ENCODE assay signal across 9 cellular contexts in the genomic region with DNA sequence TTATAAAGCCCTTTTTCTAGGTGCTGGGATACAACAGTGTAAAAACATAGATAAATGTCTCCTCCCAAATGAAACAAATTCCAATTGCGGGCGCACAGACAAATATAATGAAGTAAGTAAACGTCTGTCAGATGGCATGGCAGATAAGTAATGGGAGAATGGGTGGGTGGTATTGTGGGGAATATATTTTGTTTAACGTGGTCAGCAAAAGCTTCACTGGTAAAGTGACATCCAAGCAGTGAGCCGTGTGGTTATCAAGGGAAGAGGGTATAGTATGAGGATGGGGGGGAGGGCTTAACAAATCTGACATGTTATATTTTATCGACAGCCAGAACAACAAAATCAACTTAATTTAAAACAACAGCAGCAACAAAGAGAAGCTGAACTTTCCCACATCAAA.
A peak's percentile ranks its signal among the peaks of the same experiment; 100 is the strongest.
DNase-seq lines count a peak whose midpoint lies in the region; ATAC-seq and TF ChIP-seq lines count a peak whose summit lies in the region.
"Had no signal": no experiment of that assay in that cellular context is flagged by ENCODE, and none has a peak within 500 bp of the region (broad histone marks: within the 10 kb centered on the region; RNA-seq: fewer than 3 reads in every experiment).

No MANE protein-coding gene starts in this region.

- no peak for ATAC-seq in HG03565 (IDR thresholded peaks at IDR 0.05; ENCODE audit: unreplicated experiment)
- ATAC-seq in GM19395 (IDR thresholded peaks at IDR 0.05; ENCODE audit: unreplicated experiment): no peak

- peak; percentile 39 for DNase-seq in NCI-H2171 treated with DMSO at 0.1 percent for 48 hours (lab: John Stamatoyannopoulos, UW)
- no peak for DNase-seq in NCI-H2171 (lab: John Stamatoyannopoulos, UW)
- DNase-seq in OCI-M1 (lab: John Stamatoyannopoulos, UW): peak; percentile 72
- DNase-seq in coronary artery (ENCODE audit: low spot score): no peak
- DNase-seq in retinal pigment epithelial cell (ENCODE audit: low read depth): no peak
- DNase-seq in effector CD4-positive, alpha-beta T cell: no peak
- DNase-seq: stimulated activated CD4-positive, alpha-beta T cell treated with anti-CD3 and anti-CD28 coated beads, Interleukin-15, amount 100 ng/mL, for 24 hours had no signal

- H3K4me3 ChIP-seq in coronary artery (peak overlapping the region; percentile 82), retinal pigment epithelial cell (ENCODE audit: low read length) (peak overlapping the region; percentile 91)

- H3K27ac ChIP-seq in coronary artery: no peak overlapping the region

- TF ChIP-seq CTCF in coronary artery (IDR thresholded peaks at IDR 0.05) (no peak), retinal pigment epithelial cell (conservative IDR thresholded peaks at IDR 0.05; ENCODE audit: low read depth, low read length) (no peak)

Comparison
In these comparisons a context has a peak if more than half of its experiments do, and no peak if none do; other contexts are left out.
1. DNase-seq: peak in NCI-H2171 treated with DMSO at 0.1 percent for 48 hours (single experiment) and OCI-M1 (single experiment); none in NCI-H2171 (single experiment), coronary artery (single experiment), retinal pigment epithelial cell (single experiment) and effector CD4-positive, alpha-beta T cell (single experiment).